In the genomic region with DNA sequence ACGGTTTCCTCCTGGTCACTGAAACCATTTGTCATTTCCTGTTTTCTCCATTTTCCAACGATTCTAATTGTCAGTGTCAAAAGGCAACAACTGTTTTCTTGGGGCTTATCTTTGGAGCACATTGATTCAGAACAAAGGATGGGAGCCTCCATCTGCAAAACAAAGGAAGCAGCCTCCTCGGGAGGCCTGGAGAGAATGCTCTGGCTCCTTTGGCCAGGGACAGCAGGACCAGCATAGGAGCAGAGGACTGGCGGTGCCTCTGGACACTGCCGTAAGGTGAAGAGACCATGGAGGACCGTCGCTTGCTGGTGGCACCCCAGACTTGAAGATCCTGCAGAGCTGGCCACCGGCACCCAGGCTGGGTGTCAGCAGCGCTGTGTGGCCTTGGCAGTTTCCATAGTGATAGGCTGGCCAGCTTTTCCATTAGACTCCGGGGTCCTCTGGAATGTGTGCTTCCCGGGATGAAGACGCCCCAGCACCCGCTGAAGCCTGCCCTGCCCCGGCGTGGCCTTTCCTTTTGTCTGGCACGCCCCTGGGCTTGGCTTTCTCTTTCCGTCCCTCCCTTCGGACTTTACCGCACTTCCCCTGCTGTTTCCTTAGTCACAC, we compare ENCODE assay signal across 10 cellular contexts.
DNase-seq lines count a peak whose midpoint lies in the region; ATAC-seq and TF ChIP-seq lines count a peak whose summit lies in the region.
"Had no signal": no experiment of that assay in that cellular context is flagged by ENCODE, and none has a peak within 500 bp of the region (broad histone marks: within the 10 kb centered on the region; RNA-seq: fewer than 3 reads in every experiment).

No MANE protein-coding gene starts in this region.

- peak; percentile 74 for ATAC-seq in left colon
- ATAC-seq: activated CD8-positive, alpha-beta T cell treated with anti-CD3 and anti-CD28 coated beads, Interleukin-2, amount 10 ng/mL, durations not matched to agents 7 days and 5 days had no signal

- TF ChIP-seq CTCF in choroid plexus epithelial cell (conservative IDR thresholded peaks at IDR 0.05; ENCODE audit: low read depth, low read length), result no peak
- TF ChIP-seq CTCF in stomach (IDR thresholded peaks at IDR 0.05), result no peak

- in situ Hi-C loops in HAP-1 (cut with MboI; ENCODE audit: low sequenced_read_pairs), result no loop called here

- intact Hi-C loops in left colon (cut with DNase I, micrococcal nuclease) (no loop called here), stomach (cut with DNase I; ENCODE audit: low total_unique reads) (no loop called here)

- 39 to 54% (median 44%) methylated on average over 15 to 19 of the region's 19 CpGs for WGBS in stomach, 5 donors

- no peak for TF ChIP-seq POLR2A in stomach (IDR thresholded peaks at IDR 0.05)

- H3K27me3 ChIP-seq in HAP-1 (ENCODE audit: low read depth) (no peaks in the 10 kb centered on the region), stomach (peaks cover 0 to 4% (median 0%) of the 10 kb centered on the region in 3 donors)

- DNase-seq in HAP-1 (ENCODE audit: low spot score in 2 of 2) (peak; percentile 63 to 72), choroid plexus epithelial cell (ENCODE audit: low read depth) (peak; percentile 20), left colon (peak in 1 of 2 donors; percentile 49), stomach (no peak), NCI-H510A (lab: John Stamatoyannopoulos, UW) (no peak), NCI-H2196 (lab: John Stamatoyannopoulos, UW; ENCODE audit: unreplicated experiment) (no peak), middle frontal gyrus (ENCODE audit: extremely low spot score, low spot score) (no peak)
- DNase-seq in activated CD4-positive, CD25-positive, alpha-beta regulatory T cell treated with anti-CD3 and anti-CD28 coated beads, Interleukin-2, amount 50 U/mL, for 72 hours, result no peak
- DNase-seq: activated CD8-positive, alpha-beta T cell treated with anti-CD3 and anti-CD28 coated beads, Interleukin-2, amount 10 ng/mL, durations not matched to agents 7 days and 5 days; activated naive CD8-positive, alpha-beta T cell treated with anti-CD3 and anti-CD28 coated beads for 36 hours had no signal

- TF ChIP-seq EP300 in stomach (IDR thresholded peaks at IDR 0.05), result no peak

- H3K9me3 ChIP-seq in HAP-1 (no peaks in the 10 kb centered on the region), stomach (no peaks in the 10 kb centered on the region)

- H3K4me3 ChIP-seq in HAP-1, result no peak overlapping the region
- no peak overlapping the region for H3K4me3 ChIP-seq in choroid plexus epithelial cell (ENCODE audit: low read depth, low read length)
- H3K4me3 ChIP-seq in stomach, result no peak overlapping the region

- peaks cover 13% of the 10 kb centered on the region for H3K4me1 ChIP-seq in HAP-1
- H3K4me1 ChIP-seq in stomach, result peaks cover 3 to 37% (median 24%) of the 10 kb centered on the region in 4 donors

- H3K27ac ChIP-seq in stomach, result peak overlapping the region in 4 of 5 donors; percentile 60 to 76 (median 72)

- H3K36me3 ChIP-seq in HAP-1 (replicated peaks) (no peaks in the 10 kb centered on the region), stomach (peaks cover 0 to 4% (median 0%) of the 10 kb centered on the region in 4 donors)

Comparison
In these comparisons a context has a peak if more than half of its experiments do, and no peak if none do; other contexts are left out.
1. DNase-seq: peak in HAP-1 (2 of 2) and choroid plexus epithelial cell (single experiment); none in stomach (single experiment), NCI-H510A (single experiment), NCI-H2196 (single experiment), middle frontal gyrus (single experiment) and activated CD4-positive, CD25-positive, alpha-beta regulatory T cell treated with anti-CD3 and anti-CD28 coated beads, Interleukin-2, amount 50 U/mL, for 72 hours (single experiment).